In genomic region chr9:126844085-126844484, GRCh38 we compare ENCODE assay signal across 12 cellular contexts. TPM values are rescaled to one million over a fixed set of nuclear protein-coding genes. Genes with fewer than 3 reads are reported as not detected.
A peak's percentile ranks its signal among the peaks of the same experiment; 100 is the strongest.
DNase-seq lines count a peak whose midpoint lies in the region; ATAC-seq and TF ChIP-seq lines count a peak whose summit lies in the region.
"Had no signal": no experiment of that assay in that cellular context is flagged by ENCODE, and none has a peak within 500 bp of the region (broad histone marks: within the 10 kb centered on the region; RNA-seq: fewer than 3 reads in every experiment).

No MANE protein-coding gene starts in this region.

- H3K4me1 ChIP-seq in adipocyte (ENCODE audit: control insufficient read depth, insufficient read depth, low read length) (peaks cover 7% of the 10 kb centered on the region), foreskin keratinocyte (peaks cover 7% of the 10 kb centered on the region)

- H3K36me3 ChIP-seq in adipocyte (ENCODE audit: control insufficient read depth, insufficient read depth, low read length, severe bottlenecking), result peaks cover 6% of the 10 kb centered on the region

- H3K27me3 ChIP-seq in adipocyte (replicated peaks; ENCODE audit: control insufficient read depth, insufficient read depth, low read length), result no peaks in the 10 kb centered on the region
- no peaks in the 10 kb centered on the region for H3K27me3 ChIP-seq in foreskin keratinocyte
- H3K27me3 ChIP-seq: BLaER1 treated with 17β-estradiol and CSF1 and Interleukin-3, amounts not matched to agents 10 nM and 100 nM had no signal

- intact Hi-C loops in left cardiac atrium (cut with DNase I), result no loop called here
- intact Hi-C loops in cardiac septum (cut with DNase I), result no loop called here

- ATAC-seq in left cardiac atrium (peak; percentile 35 to 70), foreskin keratinocyte (peak; percentile 77)

- H3K4me3 ChIP-seq in adipocyte (ENCODE audit: low read length), result no peak overlapping the region
- H3K4me3 ChIP-seq: BLaER1 treated with 17β-estradiol and CSF1 and Interleukin-3, amounts not matched to agents 10 nM and 100 nM had no signal

- no peak overlapping the region for H3K9ac ChIP-seq in adipocyte (ENCODE audit: low read length)
- H3K9ac ChIP-seq: BLaER1 treated with 17β-estradiol and CSF1 and Interleukin-3, amounts not matched to agents 10 nM and 100 nM; KMS-11 had no signal

- no peak for TF ChIP-seq CTCF in foreskin keratinocyte (conservative IDR thresholded peaks at IDR 0.05)

- H3K9me3 ChIP-seq in adipocyte (ENCODE audit: control insufficient read depth, low read length), result no peaks in the 10 kb centered on the region
- H3K9me3 ChIP-seq: BLaER1 treated with 17β-estradiol and CSF1 and Interleukin-3, amounts not matched to agents 10 nM and 100 nM had no signal

- H3K27ac ChIP-seq in foreskin keratinocyte, result no peak overlapping the region
- H3K27ac ChIP-seq: BLaER1 treated with 17β-estradiol and CSF1 and Interleukin-3, amounts not matched to agents 10 nM and 100 nM; KMS-11 had no signal

- DNase-seq in left cardiac atrium (no peak), cardiac septum (ENCODE audit: low spot score) (no peak), adipocyte (ENCODE audit: low read depth) (peak; percentile 58), foreskin keratinocyte (peak; percentile 31 to 61), superior temporal gyrus (ENCODE audit: extremely low spot score) (peak; percentile 55), SHP77 treated with DMSO at 0.1 percent for 48 hours (lab: John Stamatoyannopoulos, UW) (no peak)
- DNase-seq in NK-92 treated with Interleukin-12 subunit alpha and Interleukin-12 subunit beta, amount 100 ng/mL, for 24 hours (lab: John Stamatoyannopoulos, UW), result no peak
- no peak for DNase-seq in activated CD4-positive, CD25-positive, alpha-beta regulatory T cell treated with anti-CD3 and anti-CD28 coated beads, Interleukin-2, amount 50 U/mL, for 72 hours
- DNase-seq: activated gamma-delta T cell, NCI-H774 had no signal

RNA-seq across cellular contexts. Expression of gene ZBTB34, which starts 16.4 kb away (rescaled TPM):
- total RNA-seq in left cardiac atrium, result 1 to 10 TPM; 5.2 to 5.6 TPM
- 5.7 TPM for total RNA-seq in cardiac septum
- 3.9 and 4.3 TPM in 2 replicates for total RNA-seq in foreskin keratinocyte
- 0.86 and 1.2 TPM in 2 replicates for polyA plus RNA-seq in foreskin keratinocyte

RNA-seq across cellular contexts. Expression of gene ZBTB43, which starts 39.2 kb away (rescaled TPM):
- total RNA-seq in left cardiac atrium (10 to 100 TPM; 17.5 to 34.0 TPM), cardiac septum (38.9 TPM), foreskin keratinocyte (7.9 and 10.5 TPM in 2 replicates)
- polyA plus RNA-seq in foreskin keratinocyte, result 1.6 and 3.0 TPM in 2 replicates

Comparison
In these comparisons a context has a peak if more than half of its experiments do, and no peak if none do; other contexts are left out.
1. DNase-seq: peak in adipocyte (single experiment), foreskin keratinocyte (2 of 2) and superior temporal gyrus (single experiment); none in left cardiac atrium (single experiment), cardiac septum (single experiment), NK-92 treated with Interleukin-12 subunit alpha and Interleukin-12 subunit beta, amount 100 ng/mL, for 24 hours (single experiment), SHP77 treated with DMSO at 0.1 percent for 48 hours (single experiment) and activated CD4-positive, CD25-positive, alpha-beta regulatory T cell treated with anti-CD3 and anti-CD28 coated beads, Interleukin-2, amount 50 U/mL, for 72 hours (single experiment).